Comparison of ENCODE assay signal across 23 cellular contexts in the genomic region with DNA sequence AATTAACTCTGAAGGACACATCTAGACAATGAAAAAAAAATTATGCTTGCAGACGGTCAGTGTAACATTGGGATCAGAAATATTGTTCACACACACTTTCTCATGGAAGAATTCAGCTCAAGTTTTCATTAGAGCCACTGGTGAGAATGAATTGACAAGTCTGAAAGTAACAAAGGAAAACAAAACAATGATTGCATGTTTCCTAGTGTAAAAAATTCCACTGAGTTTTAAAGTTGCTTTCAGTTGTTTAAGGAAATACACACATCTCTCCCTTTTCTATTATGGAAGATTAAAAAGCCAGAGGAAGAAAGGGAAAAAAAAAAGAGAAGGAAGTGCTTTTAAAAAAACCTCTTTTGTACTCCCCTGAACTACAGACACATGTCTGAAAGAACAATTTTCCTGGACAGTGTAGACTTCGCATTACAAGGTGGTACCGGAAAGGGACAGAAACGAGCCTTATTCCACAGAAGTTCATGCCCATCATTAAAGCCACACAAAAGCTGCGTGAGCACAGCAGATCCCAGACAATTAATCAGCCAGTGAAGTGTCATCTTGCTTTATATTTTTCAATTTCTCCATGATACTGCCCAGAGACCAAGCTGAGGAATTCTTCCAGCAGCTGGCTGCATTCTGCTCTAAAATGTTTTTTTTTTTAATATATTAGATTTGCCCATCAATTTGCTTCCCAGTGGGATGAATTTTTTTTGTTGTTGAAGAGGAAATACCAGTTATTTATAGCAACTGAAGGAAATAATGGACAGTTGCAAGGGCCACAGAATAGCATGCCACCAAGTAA.
"Had no signal": no experiment of that assay in that cellular context is flagged by ENCODE, and none has a peak within 500 bp of the region (broad histone marks: within the 10 kb centered on the region; RNA-seq: fewer than 3 reads in every experiment).

No MANE protein-coding gene starts in this region.

- H3K27me3 Mint-ChIP-seq: activated naive CD8-positive, alpha-beta T cell had no signal

- FAIRE-seq: islet of Langerhans had no signal

- H3K27ac ChIP-seq: brain microvascular endothelial cell, gastrocnemius medialis, neutrophil, right lobe of liver, testis, transverse colon, VCaP had no signal

- H3K4me1 ChIP-seq: gastrocnemius medialis, right lobe of liver, testis, transverse colon had no signal

- H3K27me3 ChIP-seq: brain microvascular endothelial cell, gastrocnemius medialis, neutrophil, right lobe of liver, testis, transverse colon had no signal

- H3K4me3 Mint-ChIP-seq: activated naive CD8-positive, alpha-beta T cell; memory B cell; natural killer cell; T-helper 2 cell treated with Interferon-gamma antibody and Interleukin-4, amounts not matched to agents 5 μg/mL and 100 μg/mL, for 36 hours had no signal

- H3K4me3 ChIP-seq: gastrocnemius medialis, right lobe of liver, testis, transverse colon had no signal

- H3K36me3 Mint-ChIP-seq: activated naive CD8-positive, alpha-beta T cell; natural killer cell had no signal

- H3K36me3 ChIP-seq: brain microvascular endothelial cell, gastrocnemius medialis, neutrophil, transverse colon had no signal

- H3K4me1 Mint-ChIP-seq: memory B cell, natural killer cell had no signal

- DNase-seq: activated CD4-positive, alpha-beta T cell treated with anti-CD3 and anti-CD28 coated beads for 4 hours; activated CD4-positive, alpha-beta T cell treated with anti-CD3 and anti-CD28 coated beads, Interleukin-2, amount 50 U/mL, for 4 hours; activated CD8-positive, alpha-beta memory T cell treated with anti-CD3 and anti-CD28 coated beads for 24 hours; activated effector memory CD4-positive, alpha-beta T cell treated with Interleukin-2 at 50 U/mL for 16 hours; activated naive CD4-positive, alpha-beta T cell treated with Interleukin-2 at 50 U/mL for 16 hours; anterior cingulate cortex; brain microvascular endothelial cell; caudate nucleus; gastrocnemius medialis; glutamatergic neuron; natural killer cell; right lobe of liver; stimulated activated CD4-positive, alpha-beta T cell treated with anti-CD3 and anti-CD28 coated beads, Interleukin-4, amount 100 ng/mL, for 1 hour; stimulated activated naive CD8-positive, alpha-beta T cell treated with anti-CD3 and anti-CD28 coated beads, Interleukin-15, Interleukin-2, amounts not matched to agents 100 U/mL and 50 U/mL, for 24 hours; T-helper 1 cell; testis; transverse colon had no signal

- H3K9me3 Mint-ChIP-seq: memory B cell; T-helper 2 cell treated with Interferon-gamma antibody and Interleukin-4, amounts not matched to agents 5 μg/mL and 100 μg/mL, for 36 hours had no signal

- H3K9me3 ChIP-seq: gastrocnemius medialis, neutrophil, right lobe of liver, testis, transverse colon had no signal

- H3K27ac Mint-ChIP-seq: activated naive CD8-positive, alpha-beta T cell; memory B cell; natural killer cell; T-helper 2 cell treated with Interferon-gamma antibody and Interleukin-4, amounts not matched to agents 5 μg/mL and 100 μg/mL, for 36 hours had no signal
